In genomic region chr20:48920527-48921167, GRCh38 we compare ENCODE assay signal across 8 cellular contexts. TPM values are rescaled to one million over a fixed set of nuclear protein-coding genes. Genes with fewer than 3 reads are reported as not detected.
A peak's percentile ranks its signal among the peaks of the same experiment; 100 is the strongest.
DNase-seq lines count a peak whose midpoint lies in the region; ATAC-seq and TF ChIP-seq lines count a peak whose summit lies in the region.

No MANE protein-coding gene starts in this region.

- H3K36me3 Mint-ChIP-seq in HFFc6 (ENCODE audit: low read depth): no peaks in the 10 kb centered on the region
- peaks cover 6 to 9% of the 10 kb centered on the region in 2 donors for H3K36me3 Mint-ChIP-seq in stimulated activated naive B cell treated with anti-CD40 and anti-IgM and Interleukin-4, amounts not matched to agents 10 μg/mL and 1 μg/mL and 100 μg/mL, for 72 hours

- peak overlapping the region; percentile 92 for H3K27ac Mint-ChIP-seq in HFFc6
- peak overlapping the region; percentile 95 for H3K27ac Mint-ChIP-seq in stimulated activated naive B cell treated with anti-CD40 and anti-IgM and Interleukin-4, amounts not matched to agents 10 μg/mL and 1 μg/mL and 100 μg/mL, for 72 hours

- H3K4me3 Mint-ChIP-seq in HFFc6: peak overlapping the region; percentile 91
- peak overlapping the region; percentile 93 to 98 for H3K4me3 Mint-ChIP-seq in stimulated activated naive B cell treated with anti-CD40 and anti-IgM and Interleukin-4, amounts not matched to agents 10 μg/mL and 1 μg/mL and 100 μg/mL, for 72 hours

- peaks cover 8% of the 10 kb centered on the region for H3K27me3 Mint-ChIP-seq in HFFc6 (ENCODE audit: insufficient read depth)
- H3K27me3 Mint-ChIP-seq in stimulated activated naive B cell treated with anti-CD40 and anti-IgM and Interleukin-4, amounts not matched to agents 10 μg/mL and 1 μg/mL and 100 μg/mL, for 72 hours: no peaks in the 10 kb centered on the region

- peaks cover 44% of the 10 kb centered on the region for H3K4me1 Mint-ChIP-seq in HFFc6 (ENCODE audit: low read depth)
- peaks cover 33 to 53% of the 10 kb centered on the region in 2 donors for H3K4me1 Mint-ChIP-seq in stimulated activated naive B cell treated with anti-CD40 and anti-IgM and Interleukin-4, amounts not matched to agents 10 μg/mL and 1 μg/mL and 100 μg/mL, for 72 hours

- no peak for ATAC-seq in stimulated activated naive B cell treated with anti-CD40 and anti-IgM and Interleukin-4, amounts not matched to agents 10 μg/mL and 1 μg/mL and 100 μg/mL, for 72 hours (replicated peaks)
- no peak for ATAC-seq in HG03442 (IDR thresholded peaks at IDR 0.05; ENCODE audit: unreplicated experiment)

- no peaks in the 10 kb centered on the region for H3K9me3 ChIP-seq in iPS-18c (ENCODE audit: control insufficient read depth, insufficient read depth, low read length)

- peak overlapping the region; percentile 79 for H3K4me3 ChIP-seq in iPS-18c (ENCODE audit: insufficient read depth, low read depth, low read length)

- H3K9me3 Mint-ChIP-seq in HFFc6: no peaks in the 10 kb centered on the region
- H3K9me3 Mint-ChIP-seq in stimulated activated naive B cell treated with anti-CD40 and anti-IgM and Interleukin-4, amounts not matched to agents 10 μg/mL and 1 μg/mL and 100 μg/mL, for 72 hours: no peaks in the 10 kb centered on the region

- DNase-seq in HFFc6 (no peak), D341Med (ENCODE audit: low spot score) (no peak), NCI-H2029 treated with DMSO at 0.1 percent for 48 hours (lab: John Stamatoyannopoulos, UW) (no peak)
- peak; percentile 35 for DNase-seq in activated naive CD4-positive, alpha-beta T cell treated with anti-CD3 and anti-CD28 coated beads, Interleukin-2, amount 50 U/mL, for 16 hours
- DNase-seq in stimulated activated naive B cell treated with anti-CD40 and anti-IgM and Interleukin-4, amounts not matched to agents 10 μg/mL and 1 μg/mL and 100 μg/mL, for 72 hours: no peak
- DNase-seq in stimulated activated CD4-positive, alpha-beta T cell treated with anti-CD3 and anti-CD28 coated beads, Interleukin-2, amount 100 ng/mL, for 48 hours: no peak

- no peak for TF ChIP-seq CTCF in HFFc6 (IDR thresholded peaks at IDR 0.05)

RNA-seq across cellular contexts. Expression of gene ARFGEF2, which starts 0.9 kb away (rescaled TPM):
- 10 to 100 TPM; 25.4 to 28.3 (median 26.2) TPM for total RNA-seq in HFFc6 (2021; fragmentation: NEBNext Ultra II Directional; extraction: Animal tissue kit (Norgen Biotek cat#: 25700))
